In the genomic region with DNA sequence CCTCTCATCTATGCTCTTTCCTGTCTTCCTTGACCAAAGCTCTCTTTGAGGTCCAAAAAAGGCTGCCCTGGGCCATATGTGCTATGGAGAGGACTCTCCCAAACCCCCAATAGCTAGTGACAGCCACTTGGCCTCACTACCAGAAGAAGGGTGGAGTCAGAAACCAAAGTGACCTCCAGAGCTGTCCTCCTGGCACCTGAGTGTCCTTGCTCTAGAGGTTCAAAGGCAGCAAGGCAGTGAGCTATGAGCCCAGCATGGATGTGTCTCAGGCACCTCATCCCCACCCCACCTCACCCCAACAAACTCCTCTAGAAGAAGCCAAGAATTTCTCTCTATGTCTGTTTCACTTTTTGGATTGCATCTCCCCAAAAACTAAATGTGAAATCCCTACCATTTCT, we compare ENCODE assay signal across 23 cellular contexts. TPM values are rescaled to one million over a fixed set of nuclear protein-coding genes. Genes with fewer than 3 reads are reported as not detected.
DNase-seq lines count a peak whose midpoint lies in the region; ATAC-seq, FAIRE-seq and TF ChIP-seq lines count a peak whose summit lies in the region.
"Had no signal": no experiment of that assay in that cellular context is flagged by ENCODE, and none has a peak within 500 bp of the region (broad histone marks: within the 10 kb centered on the region; RNA-seq: fewer than 3 reads in every experiment).

No MANE protein-coding gene starts in this region.

- no peak overlapping the region for H4K5ac ChIP-seq in H1 (ENCODE audit: insufficient read length, low read depth, low read length)

- FAIRE-seq in H1 (lab: Jason Lieb, UNC) = no peak
- FAIRE-seq: G401.6, GM12892, GM19239, H54 had no signal

- H3K27me3 Mint-ChIP-seq in WTC11 (ENCODE audit: low read depth) = peaks cover 58% of the 10 kb centered on the region

- no peak overlapping the region for H2BK120ac ChIP-seq in H1 (replicated peaks; ENCODE audit: low read depth, low read length)

- H3K27me3 ChIP-seq in BLaER1 (peaks cover 95% of the 10 kb centered on the region), Panc1 (ENCODE audit: control insufficient read depth, insufficient read depth, low read length) (no peaks in the 10 kb centered on the region), H1 (replicated peaks in 1 of 4; ENCODE audit: control insufficient read depth in 3 of 4, extremely low read depth in 1 of 4, insufficient read depth in 3 of 4, low read length in 3 of 4) (peaks cover 12 to 60% (median 51%) of the 10 kb centered on the region in 4 experiments)

- no peak overlapping the region for H3K23ac ChIP-seq in H1 (ENCODE audit: insufficient read length)

- peak overlapping the region; percentile 77; the same call in 1 of the 2 replicates for H2AK5ac ChIP-seq in H1 (ENCODE audit: low read depth, low read length)

- H2AFZ ChIP-seq in H1 (ENCODE audit: low read length) = no peak overlapping the region
- H2AFZ ChIP-seq: GM23338 had no signal

- peaks cover 23% of the 10 kb centered on the region for H3K4me1 Mint-ChIP-seq in WTC11

- TF ChIP-seq EP300 in H1 (IDR thresholded peaks at IDR 0.05; ENCODE audit: borderline replicate concordance in 1 of 2, low read depth in 2 of 2, low read length in 2 of 2) = no peak

- no peak overlapping the region for H3K4ac ChIP-seq in H1 (replicated peaks; ENCODE audit: insufficient read length, low read depth, low read length)

- no peak overlapping the region for H3K27ac ChIP-seq in BLaER1
- H3K27ac ChIP-seq in Panc1 (ENCODE audit: low read length) = peak overlapping the region; percentile 44; the same call in 1 of the 2 replicates
- no peak overlapping the region for H3K27ac ChIP-seq in H1 (ENCODE audit: low read depth, low read length)
- H3K27ac ChIP-seq: C4-2B had no signal

- in situ Hi-C loops in Panc1 (cut with HindIII; ENCODE audit: low pct_unique_long_range_greater_than_20kb, low sequenced_read_pairs) = no loop called here

- no peak overlapping the region for H4K8ac ChIP-seq in H1 (ENCODE audit: extremely low read depth, insufficient read depth, low read length)

- no TSS peak for BruUV-seq in Panc1 (replicated peaks; lab: Mats Ljungman, UMichigan)

- H3K27ac Mint-ChIP-seq in WTC11 = no peak overlapping the region
- H3K27ac Mint-ChIP-seq: CD4-positive, CD25-positive, alpha-beta regulatory T cell; CD8-positive, alpha-beta T cell; GM23338; HFFc6 had no signal

- H3K9ac ChIP-seq in BLaER1 = no peak overlapping the region
- H3K9ac ChIP-seq in H1 (replicated peaks in 1 of 4; ENCODE audit: extremely low read depth in 1 of 4, low read depth in 3 of 4, low read length in 3 of 4) = no peak overlapping the region

- no peaks in the 10 kb centered on the region for H3K79me1 ChIP-seq in H1 (ENCODE audit: low read depth, low read length)

- H3K4me1 ChIP-seq in BLaER1 (peaks cover 73% of the 10 kb centered on the region), Panc1 (ENCODE audit: control insufficient read depth, insufficient read depth, low read length) (peaks cover 24% of the 10 kb centered on the region), H1 (replicated peaks in 1 of 4; ENCODE audit: control insufficient read depth in 3 of 4, insufficient read depth in 4 of 4, low read length in 3 of 4) (peaks cover 4 to 24% (median 17%) of the 10 kb centered on the region in 4 experiments)
- H3K4me1 ChIP-seq: HAP-1 had no signal

- ATAC-seq in Panc1 (no peak), WTC11 (no peak), GM18873 (IDR thresholded peaks at IDR 0.05; ENCODE audit: low FRiP score, unreplicated experiment) (no peak)
- ATAC-seq: CD8-positive, alpha-beta T cell; GM23338 had no signal

- intact Hi-C loops in Panc1 (cut with micrococcal nuclease; ENCODE audit: unreplicated experiment) (loop anchor here (10.0 kb wide), 1 partner anchor 183 kb away; no protein-coding TSS in a partner anchor), posterior vena cava (cut with DNase I) (no loop called here)

- no peak overlapping the region for H2BK5ac ChIP-seq in H1 (ENCODE audit: low read depth, low read length)

- DNase-seq in Panc1 (ENCODE audit: low read depth, low spot score) = no peak
- DNase-seq in H1 (ENCODE audit: low read depth in 1 of 2, low spot score in 2 of 2) = no peak
- DNase-seq in posterior vena cava (ENCODE audit: low spot score) = peak; percentile 9
- no peak for DNase-seq in WTC11 (ENCODE audit: low spot score)
- DNase-seq in superior temporal gyrus (ENCODE audit: extremely low spot score) = no peak
- DNase-seq: 8988T; Caco-2; CD4-positive, CD25-positive, alpha-beta regulatory T cell; CD8-positive, alpha-beta T cell; DMS153; DND-41; HFFc6 had no signal

- TF ChIP-seq RAD21 in H1 (IDR thresholded peaks at IDR 0.05 in 1 of 2, conservative IDR thresholded peaks at IDR 0.05 in 1 of 2; ENCODE audit: low read depth in 2 of 2, low read length in 2 of 2) = no peak

- no peak overlapping the region for H3K56ac ChIP-seq in H1 (replicated peaks; ENCODE audit: insufficient read length, low read depth, low read length)

- TF ChIP-seq CTCF in Panc1 (IDR thresholded peaks at IDR 0.05) (no peak), H1 (IDR thresholded peaks at IDR 0.05; ENCODE audit: control extremely low read depth in 1 of 3, insufficient read depth in 1 of 3, low read depth in 1 of 3, low read length in 3 of 3) (no peak), WTC11 (IDR thresholded peaks at IDR 0.05) (no peak)

- no peaks in the 10 kb centered on the region for H4K20me1 ChIP-seq in BLaER1
- no peaks in the 10 kb centered on the region for H4K20me1 ChIP-seq in H1 (replicated peaks in 1 of 2; ENCODE audit: control insufficient read depth in 1 of 2, insufficient read depth in 2 of 2, low read length in 2 of 2)

- H3K4me3 Mint-ChIP-seq in WTC11 = no peak overlapping the region
- H3K4me3 Mint-ChIP-seq: CD4-positive, CD25-positive, alpha-beta regulatory T cell; CD8-positive, alpha-beta T cell; GM23338; HFFc6 had no signal

- H2BK12ac ChIP-seq in H1 (ENCODE audit: low read depth, low read length) = peak overlapping the region; percentile 56; the same call in 1 of the 2 replicates

- H3K9me3 Mint-ChIP-seq in WTC11 = no peaks in the 10 kb centered on the region
- H3K9me3 Mint-ChIP-seq: CD8-positive, alpha-beta T cell; HFFc6 had no signal

- H3K79me2 ChIP-seq in H1 (ENCODE audit: control insufficient read depth in 1 of 2, insufficient read depth in 2 of 2, low read length in 2 of 2) = no peaks in the 10 kb centered on the region

- no peak overlapping the region for H2BK20ac ChIP-seq in H1 (ENCODE audit: low read length)

- POLR2A ChIA-PET in Panc1 (lab: Charles Lee) = no interaction called here
- POLR2A ChIA-PET in H1 (lab: Charles Lee; ENCODE audit: partially characterized antibody) = no interaction called here
- POLR2A ChIA-PET in WTC11 (lab: Charles Lee) = no interaction called here

- H2BK15ac ChIP-seq in H1 (ENCODE audit: low read length) = no peak overlapping the region

- H3K4me2 ChIP-seq in BLaER1 = 0 out of 2 replicates have a peak overlapping the region, but pooled peaks have one; percentile 73
- H3K4me2 ChIP-seq in H1 (ENCODE audit: insufficient read depth in 1 of 2, low read depth in 2 of 2, low read length in 2 of 2) = no peak overlapping the region
- H3K4me2 ChIP-seq: GM23338 had no signal

- TF ChIP-seq POLR2A in H1 (IDR thresholded peaks at IDR 0.05; ENCODE audit: control extremely low read depth in 1 of 2, low read depth in 2 of 2, low read length in 2 of 2) = no peak

- no peak overlapping the region for H4K91ac ChIP-seq in H1 (replicated peaks; ENCODE audit: insufficient read length, low read length)

- no peaks in the 10 kb centered on the region for H3K36me3 ChIP-seq in BLaER1
- no peaks in the 10 kb centered on the region for H3K36me3 ChIP-seq in Panc1 (ENCODE audit: control insufficient read depth, insufficient read depth, low read length)
- no peaks in the 10 kb centered on the region for H3K36me3 ChIP-seq in H1 (ENCODE audit: control insufficient read depth in 2 of 4, insufficient read depth in 4 of 4, low read length in 3 of 4)
- H3K36me3 ChIP-seq: HAP-1 had no signal

- H3K18ac ChIP-seq in H1 (ENCODE audit: extremely low read depth, low read length) = no peak overlapping the region

- no peaks in the 10 kb centered on the region for H3K36me3 Mint-ChIP-seq in WTC11
- H3K36me3 Mint-ChIP-seq: CD8-positive, alpha-beta T cell had no signal

- H3K4me3 ChIP-seq in BLaER1 (no peak overlapping the region), Panc1 (ENCODE audit: low read depth in 2 of 2, low read length in 2 of 2) (no peak overlapping the region), H1 (ENCODE audit: extremely low read depth in 1 of 4, insufficient read depth in 2 of 4, low read depth in 3 of 4, low read length in 4 of 4) (no peak overlapping the region)
- H3K4me3 ChIP-seq: GM23338, HAP-1 had no signal

- H3K23me2 ChIP-seq in H1 (ENCODE audit: low read depth, low read length) = peaks cover 6% of the 10 kb centered on the region; the same call in 1 of the 2 replicates

- no peak overlapping the region for H3K14ac ChIP-seq in H1 (ENCODE audit: insufficient read length)

- CTCF ChIA-PET in Panc1 (lab: Charles Lee) (no interaction called here), H1 (lab: Charles Lee; ENCODE audit: partially characterized antibody) (interaction anchor here (0.6 to 7.8 kb wide), 4 partner anchors 10 to 336 kb away, joined by 3 to 86 read pairs (median 15); no protein-coding TSS in a partner anchor), WTC11 (lab: Charles Lee) (interaction anchor here (4.9 to 7.6 kb wide), 2 partner anchors 10 to 11 kb away, joined by 61 to 70 read pairs; no protein-coding TSS in a partner anchor)

- H3K9me3 ChIP-seq in BLaER1 = no peaks in the 10 kb centered on the region
- H3K9me3 ChIP-seq in Panc1 (ENCODE audit: control insufficient read depth, insufficient read depth, low read depth, low read length) = no peaks in the 10 kb centered on the region
- H3K9me3 ChIP-seq in H1 (ENCODE audit: insufficient read depth in 2 of 2, low read depth in 1 of 2, low read length in 1 of 2) = no peaks in the 10 kb centered on the region
- H3K9me3 ChIP-seq: Caco-2, HAP-1 had no signal

RNA-seq across cellular contexts. Expression of gene AQP5, which starts 4.1 kb away (rescaled TPM):
- 0.72 TPM for total RNA-seq in Panc1 (2021; ENCODE audit: unreplicated experiment)
- polyA plus RNA-seq in Panc1 (2012; ENCODE audit: insufficient read length) = 0.16 TPM
- 1.7 and 2.5 TPM in 2 replicates for total RNA-seq in H1 (2021; fragmentation: NEBNext Ultra II Directional; extraction: Animal tissue kit (Norgen Biotek cat#: 25700))
- 3.2 and 5.2 TPM in 2 replicates for polyA plus RNA-seq in H1 (2011; rRNA removed)
- 3.7 TPM for polyA plus RNA-seq in H1 (2011; cell fraction: cytosol; rRNA removed)
- polyA plus RNA-seq in H1 (2011; cell fraction: nucleus; rRNA removed) = 5.9 TPM
- polyA plus RNA-seq in H1 (2012, experiment 1 of 2) = 2.4 to 4.0 TPM (median 3.0 TPM) in 4 replicates
- polyA plus RNA-seq in H1 (2012, experiment 2 of 2) = 3.2 TPM
- 2.8 TPM for polyA plus RNA-seq in H1 (2013, experiment 1 of 2)
- polyA plus RNA-seq in H1 (2013, experiment 2 of 2) = 2.8 TPM
- 0.73 and 1.1 TPM in 2 replicates for polyA minus RNA-seq in H1 (2011; rRNA and poly(A)+ RNA removed)
- polyA minus RNA-seq in H1 (2011; cell fraction: cytosol; rRNA and poly(A)+ RNA removed) = 3.1 TPM
- 1.3 TPM for polyA minus RNA-seq in H1 (2011; cell fraction: nucleus; rRNA and poly(A)+ RNA removed)
- total RNA-seq in posterior vena cava = not detected
- total RNA-seq in WTC11 (2021) = 2.7 to 2.9 TPM (median 2.8 TPM) in 3 replicates
- total RNA-seq: A673; Caco-2; CD4-positive, CD25-positive, alpha-beta regulatory T cell; CD8-positive, alpha-beta T cell; HFFc6 had no signal
- polyA plus RNA-seq: BJ; CD4-positive, CD25-positive, alpha-beta regulatory T cell had no signal

RNA-seq across cellular contexts. Expression of gene AQP2, which starts 7.0 kb away (rescaled TPM):
- total RNA-seq in Panc1 (2021; ENCODE audit: unreplicated experiment) (0.36 TPM), posterior vena cava (under 1 TPM; 0.33 to 0.42 TPM), WTC11 (2021) (not detected in 3 replicates)
- not detected for polyA plus RNA-seq in Panc1 (2012; ENCODE audit: insufficient read length)
- total RNA-seq in H1 (2021; fragmentation: NEBNext Ultra II Directional; extraction: Animal tissue kit (Norgen Biotek cat#: 25700)) = not detected in 2 replicates
- 0.02 TPM in 1 of 2 replicates, not detected in the other for polyA plus RNA-seq in H1 (2011; rRNA removed)
- not detected for polyA plus RNA-seq in H1 (2011; cell fraction: cytosol; rRNA removed)
- 0.06 TPM for polyA plus RNA-seq in H1 (2011; cell fraction: nucleus; rRNA removed)
- not detected in 4 replicates for polyA plus RNA-seq in H1 (2012, experiment 1 of 2)
- polyA plus RNA-seq in H1 (2012, experiment 2 of 2) = not detected
- polyA plus RNA-seq in H1 (2013, experiment 1 of 2) = not detected
- polyA plus RNA-seq in H1 (2013, experiment 2 of 2) = not detected
- 0.05 and 0.06 TPM in 2 replicates for polyA minus RNA-seq in H1 (2011; rRNA and poly(A)+ RNA removed)
- polyA minus RNA-seq in H1 (2011; cell fraction: cytosol; rRNA and poly(A)+ RNA removed) = not detected
- 0.20 TPM for polyA minus RNA-seq in H1 (2011; cell fraction: nucleus; rRNA and poly(A)+ RNA removed)
- total RNA-seq: A673; Caco-2; CD4-positive, CD25-positive, alpha-beta regulatory T cell; CD8-positive, alpha-beta T cell; HFFc6 had no signal
- polyA plus RNA-seq: BJ; CD4-positive, CD25-positive, alpha-beta regulatory T cell; GM23338 had no signal

RNA-seq across cellular contexts. Expression of gene AQP6, which starts 15.2 kb away (rescaled TPM):
- total RNA-seq in Panc1 (2021; ENCODE audit: unreplicated experiment) = 0.31 TPM
- 0.17 TPM for polyA plus RNA-seq in Panc1 (2012; ENCODE audit: insufficient read length)
- 0.17 TPM in 1 of 2 replicates, not detected in the other for total RNA-seq in H1 (2021; fragmentation: NEBNext Ultra II Directional; extraction: Animal tissue kit (Norgen Biotek cat#: 25700))
- 0.03 and 0.06 TPM in 2 replicates for polyA plus RNA-seq in H1 (2011; rRNA removed)
- polyA plus RNA-seq in H1 (2011; cell fraction: cytosol; rRNA removed) = 0.08 TPM
- 0.24 TPM for polyA plus RNA-seq in H1 (2011; cell fraction: nucleus; rRNA removed)
- 0.07 to 0.10 TPM (median 0.07 TPM) in 3 of 4 replicates, not detected in the other for polyA plus RNA-seq in H1 (2012, experiment 1 of 2)
- polyA plus RNA-seq in H1 (2012, experiment 2 of 2) = not detected
- 0.02 TPM for polyA plus RNA-seq in H1 (2013, experiment 1 of 2)
- polyA plus RNA-seq in H1 (2013, experiment 2 of 2) = 0.04 TPM
- polyA minus RNA-seq in H1 (2011; rRNA and poly(A)+ RNA removed) = 0.05 and 0.16 TPM in 2 replicates
- not detected for polyA minus RNA-seq in H1 (2011; cell fraction: cytosol; rRNA and poly(A)+ RNA removed)
- not detected for polyA minus RNA-seq in H1 (2011; cell fraction: nucleus; rRNA and poly(A)+ RNA removed)
- total RNA-seq in posterior vena cava = under 1 TPM in 1 of 2 donors, not detected in 1; 0.05 TPM
- total RNA-seq in WTC11 (2021) = 0.09 to 0.21 TPM (median 0.18 TPM) in 3 replicates
- total RNA-seq: A673; Caco-2; CD4-positive, CD25-positive, alpha-beta regulatory T cell; CD8-positive, alpha-beta T cell; GM23338; HFFc6 had no signal
- polyA plus RNA-seq: BJ; CD4-positive, CD25-positive, alpha-beta regulatory T cell had no signal

RNA-seq across cellular contexts. Expression of gene FAIM2, which starts 53.9 kb away (rescaled TPM):
- total RNA-seq in Panc1 (2021; ENCODE audit: unreplicated experiment) = 0.49 TPM
- polyA plus RNA-seq in Panc1 (2012; ENCODE audit: insufficient read length) = 0.07 TPM
- 0.89 and 1.4 TPM in 2 replicates for total RNA-seq in H1 (2021; fragmentation: NEBNext Ultra II Directional; extraction: Animal tissue kit (Norgen Biotek cat#: 25700))
- polyA plus RNA-seq in H1 (2011; rRNA removed) = 1.3 and 3.1 TPM in 2 replicates
- polyA plus RNA-seq in H1 (2011; cell fraction: cytosol; rRNA removed) = 1.2 TPM
- polyA plus RNA-seq in H1 (2011; cell fraction: nucleus; rRNA removed) = 3.7 TPM
- 0.22 to 1.3 TPM (median 0.64 TPM) in 4 replicates for polyA plus RNA-seq in H1 (2012, experiment 1 of 2)
- 0.18 TPM for polyA plus RNA-seq in H1 (2012, experiment 2 of 2)
- polyA plus RNA-seq in H1 (2013, experiment 1 of 2) = 0.39 TPM
- 0.33 TPM for polyA plus RNA-seq in H1 (2013, experiment 2 of 2)
- polyA minus RNA-seq in H1 (2011; rRNA and poly(A)+ RNA removed) = 1.2 and 2.2 TPM in 2 replicates
- 2.2 TPM for polyA minus RNA-seq in H1 (2011; cell fraction: cytosol; rRNA and poly(A)+ RNA removed)
- 0.70 TPM for polyA minus RNA-seq in H1 (2011; cell fraction: nucleus; rRNA and poly(A)+ RNA removed)
- total RNA-seq in posterior vena cava = 1 to 10 TPM; 1.8 to 2.5 TPM
- total RNA-seq in WTC11 (2021) = 0.18 to 0.30 TPM (median 0.22 TPM) in 3 replicates
- total RNA-seq: A673; CD8-positive, alpha-beta T cell had no signal
